Comparison of ENCODE assay signal across 8 cellular contexts in genomic region chr20:64255361-64256281, GRCh38. TPM values are rescaled to one million over a fixed set of nuclear protein-coding genes. Genes with fewer than 3 reads are reported as not detected.
DNase-seq lines count a peak whose midpoint lies in the region; ATAC-seq and TF ChIP-seq lines count a peak whose summit lies in the region.

TSS of gene PCMTD2 (plus strand) at chr20:64255748. CDS start at chr20:64259966, 4,218 bp downstream.

- H3K27ac Mint-ChIP-seq in CD14-positive monocyte = peak within 1 kb of the TSS; percentile 57 to 90 (median 81)

- H3K36me3 Mint-ChIP-seq in CD14-positive monocyte = peaks cover 10 to 11% of the 10 kb centered on the region in 2 donors

- ATAC-seq in GM19397 (IDR thresholded peaks at IDR 0.05; ENCODE audit: unreplicated experiment) (peak; percentile 78), HG03565 (IDR thresholded peaks at IDR 0.05; ENCODE audit: unreplicated experiment) (peak; percentile 59)

- H3K4me3 Mint-ChIP-seq in CD14-positive monocyte = peak within 1 kb of the TSS; percentile 93 to 95

- TF ChIP-seq CTCF in CD14-positive monocyte (IDR thresholded peaks at IDR 0.05) = no peak

- H3K27me3 Mint-ChIP-seq in CD14-positive monocyte (ENCODE audit: low read depth in 3 of 3) = peaks cover 1 to 7% (median 7%) of the 10 kb centered on the region in 3 donors

- H3K9me3 Mint-ChIP-seq in CD14-positive monocyte = no peaks in the 10 kb centered on the region

- peaks cover 33% of the 10 kb centered on the region for H3K4me1 Mint-ChIP-seq in CD14-positive monocyte

- intact Hi-C loops in CD14-positive monocyte (cut with micrococcal nuclease) = no loop called here

- peak; percentile 72 for DNase-seq in CD14-positive monocyte (ENCODE audit: low spot score)
- DNase-seq in NCI-H82 treated with DMSO at 0.1 percent for 48 hours (lab: John Stamatoyannopoulos, UW; ENCODE audit: unreplicated experiment) = peak; percentile 70
- peak; percentile 55 to 77 for DNase-seq in activated CD8-positive, alpha-beta memory T cell treated with anti-CD3 and anti-CD28 coated beads for 1 hour (ENCODE audit: extremely low read depth in 1 of 2, low read depth in 1 of 2)
- peak; percentile 82 for DNase-seq in effector CD8-positive, alpha-beta T cell (lab: John Stamatoyannopoulos, UW)
- peak; percentile 87 to 91 for DNase-seq in lung microvascular endothelial cell (ENCODE audit: low read depth in 2 of 2)
- DNase-seq in stimulated activated CD4-positive, alpha-beta T cell treated with anti-CD3 and anti-CD28 coated beads, TNF-alpha, amount 100 ng/mL, for 48 hours (ENCODE audit: low read depth in 3 of 3) = peak; percentile 68 to 77 (median 76)

RNA-seq across cellular contexts. Expression of gene PCMTD2, which starts in this region (rescaled TPM):
- polyA plus RNA-seq in CD14-positive monocyte = 10 to 100 TPM; 26.5 to 27.6 TPM
- total RNA-seq in lung microvascular endothelial cell = 40.5 and 41.2 TPM in 2 replicates

Comparison
In these comparisons a context has a peak if more than half of its experiments do, and no peak if none do; other contexts are left out.
1. Peak in every context shown above with its lines: DNase-seq and ATAC-seq.